In genomic region chr4:123892368-123892961, GRCh38 we compare ENCODE assay signal across 26 cellular contexts.
DNase-seq lines count a peak whose midpoint lies in the region; ATAC-seq and TF ChIP-seq lines count a peak whose summit lies in the region.
"Had no signal": no experiment of that assay in that cellular context is flagged by ENCODE, and none has a peak within 500 bp of the region (broad histone marks: within the 10 kb centered on the region; RNA-seq: fewer than 3 reads in every experiment).

No MANE protein-coding gene starts in this region.

- H3K27ac ChIP-seq in lower lobe of right lung, result peak overlapping the region; percentile 25
- H3K27ac ChIP-seq in smooth muscle cell (ENCODE audit: low read depth), result peak overlapping the region; percentile 59
- peak overlapping the region in 1 of 4 donors; percentile 4 for H3K27ac ChIP-seq in transverse colon
- H3K27ac ChIP-seq: ascending aorta, KMS-11, RWPE1, tibial artery had no signal

- H3K9me3 Mint-ChIP-seq in stimulated activated naive B cell treated with anti-CD40 and anti-IgM and Interleukin-4, amounts not matched to agents 10 μg/mL and 1 μg/mL and 100 μg/mL, for 72 hours, result no peaks in the 10 kb centered on the region
- H3K9me3 Mint-ChIP-seq: activated T-cell treated with anti-CD3 and anti-CD28 coated beads, Interleukin-2, amount 50 U/mL, for 72 hours; CD8-positive, alpha-beta T cell; H9; stimulated activated naive CD8-positive, alpha-beta T cell treated with anti-CD3 and anti-CD28 coated beads, Interleukin-15, Interleukin-2, amounts not matched to agents 100 ng/mL and 50 ng/mL, for 24 hours had no signal

- in situ Hi-C loops in transverse colon (cut with MboI; ENCODE audit: low pct_ligation_motif_present in 1 of 4, low pct_unique_long_range_greater_than_20kb in 1 of 4, low sequenced_read_pairs in 3 of 4), result no loop called here

- ATAC-seq in lower lobe of right lung (no peak), HG02798 (IDR thresholded peaks at IDR 0.05; ENCODE audit: poor library complexity, unreplicated experiment) (no peak)
- no peak for ATAC-seq in stimulated activated naive B cell treated with anti-CD40 and anti-IgM and Interleukin-4, amounts not matched to agents 10 μg/mL and 1 μg/mL and 100 μg/mL, for 72 hours (replicated peaks)
- ATAC-seq: activated CD4-positive, alpha-beta T cell treated with anti-CD3 and anti-CD28 coated beads for 36 hours; activated T-cell treated with anti-CD3 and anti-CD28 coated beads, Interleukin-2, amount 50 U/mL, for 72 hours; CD8-positive, alpha-beta T cell; esophagus mucosa had no signal

- no peak overlapping the region for H3K9ac ChIP-seq in smooth muscle cell (ENCODE audit: low read depth)
- H3K9ac ChIP-seq: KMS-11 had no signal

- WGBS in smooth muscle cell (ENCODE audit: low lambda C conversion rate), result 54% methylated on average over 4 of the region's 4 CpGs
- WGBS in transverse colon (ENCODE audit: low coverage in 1 of 2), 2 donors, result 68 to 75% methylated on average over 4 of the region's 4 CpGs

- no peaks in the 10 kb centered on the region for H3K36me3 Mint-ChIP-seq in stimulated activated naive B cell treated with anti-CD40 and anti-IgM and Interleukin-4, amounts not matched to agents 10 μg/mL and 1 μg/mL and 100 μg/mL, for 72 hours
- H3K36me3 Mint-ChIP-seq: CD8-positive, alpha-beta T cell had no signal

- H3K9me3 ChIP-seq in lower lobe of right lung (no peaks in the 10 kb centered on the region), smooth muscle cell (replicated peaks; ENCODE audit: low read depth) (no peaks in the 10 kb centered on the region), transverse colon (no peaks in the 10 kb centered on the region)
- H3K9me3 ChIP-seq: ascending aorta, tibial artery had no signal

- no peaks in the 10 kb centered on the region for H3K79me2 ChIP-seq in smooth muscle cell (ENCODE audit: low read depth)

- H2AFZ ChIP-seq in smooth muscle cell (ENCODE audit: low read depth), result peak overlapping the region; percentile 55

- H3K4me1 ChIP-seq in lower lobe of right lung (peaks cover 31% of the 10 kb centered on the region), smooth muscle cell (ENCODE audit: low read depth) (no peaks in the 10 kb centered on the region), transverse colon (no peaks in the 10 kb centered on the region)

- peak overlapping the region; percentile 65 for H3K4me2 ChIP-seq in smooth muscle cell
- H3K4me2 ChIP-seq: KMS-11 had no signal

- H3K4me3 Mint-ChIP-seq in stimulated activated naive B cell treated with anti-CD40 and anti-IgM and Interleukin-4, amounts not matched to agents 10 μg/mL and 1 μg/mL and 100 μg/mL, for 72 hours, result no peak overlapping the region
- H3K4me3 Mint-ChIP-seq: activated CD4-positive, alpha-beta T cell treated with anti-CD3 and anti-CD28 coated beads for 36 hours; activated T-cell treated with anti-CD3 and anti-CD28 coated beads, Interleukin-2, amount 50 U/mL, for 72 hours; CD8-positive, alpha-beta T cell; H9; neural crest cell; stimulated activated naive CD8-positive, alpha-beta T cell treated with anti-CD3 and anti-CD28 coated beads, Interleukin-15, Interleukin-2, amounts not matched to agents 100 ng/mL and 50 ng/mL, for 24 hours had no signal

- H3K36me3 ChIP-seq in lower lobe of right lung (no peaks in the 10 kb centered on the region), smooth muscle cell (ENCODE audit: low read depth) (no peaks in the 10 kb centered on the region), transverse colon (no peaks in the 10 kb centered on the region)
- H3K36me3 ChIP-seq: ascending aorta, tibial artery had no signal

- peaks cover 0 to 6% of the 10 kb centered on the region in 2 donors for H3K27me3 Mint-ChIP-seq in stimulated activated naive B cell treated with anti-CD40 and anti-IgM and Interleukin-4, amounts not matched to agents 10 μg/mL and 1 μg/mL and 100 μg/mL, for 72 hours
- H3K27me3 Mint-ChIP-seq: stimulated activated naive CD8-positive, alpha-beta T cell treated with anti-CD3 and anti-CD28 coated beads, Interleukin-15, Interleukin-2, amounts not matched to agents 100 ng/mL and 50 ng/mL, for 24 hours had no signal

- H3K27me3 ChIP-seq in lower lobe of right lung (ENCODE audit: low read depth) (no peaks in the 10 kb centered on the region), smooth muscle cell (ENCODE audit: low read depth) (no peaks in the 10 kb centered on the region), transverse colon (no peaks in the 10 kb centered on the region)
- H3K27me3 ChIP-seq: ascending aorta, tibial artery had no signal

- no peaks in the 10 kb centered on the region for H4K20me1 ChIP-seq in smooth muscle cell (ENCODE audit: low read depth)

- H3K27ac Mint-ChIP-seq in stimulated activated naive B cell treated with anti-CD40 and anti-IgM and Interleukin-4, amounts not matched to agents 10 μg/mL and 1 μg/mL and 100 μg/mL, for 72 hours, result no peak overlapping the region
- H3K27ac Mint-ChIP-seq: activated CD4-positive, alpha-beta T cell treated with anti-CD3 and anti-CD28 coated beads for 36 hours; activated T-cell treated with anti-CD3 and anti-CD28 coated beads, Interleukin-2, amount 50 U/mL, for 72 hours; CD8-positive, alpha-beta T cell; H9; stimulated activated naive CD8-positive, alpha-beta T cell treated with anti-CD3 and anti-CD28 coated beads, Interleukin-15, Interleukin-2, amounts not matched to agents 100 ng/mL and 50 ng/mL, for 24 hours had no signal

- peaks cover 4% of the 10 kb centered on the region for H3F3A ChIP-seq in smooth muscle cell (ENCODE audit: low read depth)

- TF ChIP-seq CTCF in lower lobe of right lung (IDR thresholded peaks at IDR 0.05) (no peak), smooth muscle cell (IDR thresholded peaks at IDR 0.05; ENCODE audit: borderline replicate concordance, insufficient read depth, poor library complexity, severe bottlenecking) (no peak), transverse colon (IDR thresholded peaks at IDR 0.05) (no peak)

- intact Hi-C loops in lower lobe of right lung (cut with DNase I) (no loop called here), transverse colon (cut with DNase I; ENCODE audit: low total_unique reads) (no loop called here)

- TF ChIP-seq EP300 in transverse colon (IDR thresholded peaks at IDR 0.05; ENCODE audit: low read depth), result no peak

- TF ChIP-seq POLR2A in transverse colon (IDR thresholded peaks at IDR 0.05), result no peak

- peak; percentile 6 for DNase-seq in SK-N-DZ (ENCODE audit: low spot score)
- peak; percentile 58 for DNase-seq in dermis blood vessel endothelial cell
- DNase-seq in lower lobe of right lung, result no peak
- no peak for DNase-seq in smooth muscle cell (lab: John Stamatoyannopoulos, UW; ENCODE audit: unreplicated experiment)
- DNase-seq in stimulated activated naive B cell treated with anti-CD40 and anti-IgM and Interleukin-4, amounts not matched to agents 10 μg/mL and 1 μg/mL and 100 μg/mL, for 72 hours, result no peak
- DNase-seq in transverse colon, result no peak
- no peak for DNase-seq in HuH-7 (ENCODE audit: low spot score)
- DNase-seq: activated CD4-positive, alpha-beta T cell treated with anti-CD3 and anti-CD28 coated beads for 36 hours; activated naive CD4-positive, alpha-beta T cell treated with anti-CD3 and anti-CD28 coated beads, Interleukin-2, amount 50 U/mL, for 16 hours; activated T-cell treated with anti-CD3 and anti-CD28 coated beads, Interleukin-2, amount 50 U/mL, for 72 hours; CD8-positive, alpha-beta T cell; effector CD4-positive, alpha-beta T cell; glutamatergic neuron; H9; left cardiac atrium; midbrain; NCI-H2171; stimulated activated CD4-positive, alpha-beta T cell treated with anti-CD3 and anti-CD28 coated beads, Interleukin-4, amount 100 ng/mL, for 1 hour; tibial artery had no signal

- no peak overlapping the region for H3K4me3 ChIP-seq in lower lobe of right lung
- peak overlapping the region; percentile 4 for H3K4me3 ChIP-seq in smooth muscle cell
- no peak overlapping the region for H3K4me3 ChIP-seq in transverse colon
- H3K4me3 ChIP-seq: ascending aorta, tibial artery had no signal

- no peaks in the 10 kb centered on the region for H3K4me1 Mint-ChIP-seq in stimulated activated naive B cell treated with anti-CD40 and anti-IgM and Interleukin-4, amounts not matched to agents 10 μg/mL and 1 μg/mL and 100 μg/mL, for 72 hours
- H3K4me1 Mint-ChIP-seq: activated CD4-positive, alpha-beta T cell treated with anti-CD3 and anti-CD28 coated beads for 36 hours; H9 had no signal

Comparison
In these comparisons a context has a peak if more than half of its experiments do, and no peak if none do; other contexts are left out.
1. DNase-seq: peak in SK-N-DZ (single experiment) and dermis blood vessel endothelial cell (single experiment); none in lower lobe of right lung (single experiment), smooth muscle cell (single experiment), stimulated activated naive B cell treated with anti-CD40 and anti-IgM and Interleukin-4, amounts not matched to agents 10 μg/mL and 1 μg/mL and 100 μg/mL, for 72 hours (single experiment), transverse colon (single experiment) and HuH-7 (single experiment).